22 cellular contexts compared by ENCODE assay signal in the genomic region with DNA sequence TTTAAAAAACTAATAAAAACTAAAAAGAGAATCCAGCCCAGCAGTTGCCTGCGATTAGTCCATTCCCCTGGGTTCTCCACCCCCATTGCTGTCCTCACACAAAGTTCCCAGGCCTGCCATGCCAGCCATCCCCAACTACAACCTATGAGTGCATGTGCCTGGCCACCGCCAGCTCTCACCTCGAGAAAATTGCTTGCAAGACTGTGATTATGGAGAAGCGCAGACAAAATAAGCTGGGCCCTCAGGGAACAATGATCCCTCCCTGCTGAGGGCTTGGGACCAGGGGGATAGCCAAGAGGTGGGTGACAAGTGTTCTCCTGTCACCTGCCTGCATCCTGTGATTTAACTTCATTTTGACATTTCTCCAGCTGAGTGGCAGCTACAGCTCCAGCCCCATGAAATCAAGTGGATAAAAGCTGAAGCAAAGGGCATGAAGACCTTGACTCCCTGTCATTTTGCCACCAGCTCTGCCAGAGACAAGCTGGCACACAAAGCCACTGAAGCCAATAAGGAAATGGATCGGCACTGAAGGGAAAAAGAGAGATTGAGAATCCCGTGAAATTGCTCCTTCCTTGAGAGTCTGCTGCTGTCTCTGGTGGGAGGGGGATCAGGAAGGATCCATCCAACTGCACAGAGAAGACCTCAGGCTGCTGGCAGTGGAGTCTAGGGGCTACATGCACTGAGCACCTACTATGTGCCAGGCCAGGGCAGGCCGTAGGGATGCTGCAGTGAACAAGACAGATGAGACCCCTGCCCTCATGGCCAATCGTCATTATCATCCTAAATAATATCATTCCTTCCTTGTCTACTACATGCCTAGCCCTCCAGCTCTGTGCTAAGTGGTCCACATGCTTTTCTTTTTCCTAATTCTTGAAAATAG. TPM values are rescaled to one million over a fixed set of nuclear protein-coding genes. Genes with fewer than 3 reads are reported as not detected.
DNase-seq lines count a peak whose midpoint lies in the region; ATAC-seq, FAIRE-seq and TF ChIP-seq lines count a peak whose summit lies in the region.
"Had no signal": no experiment of that assay in that cellular context is flagged by ENCODE, and none has a peak within 500 bp of the region (broad histone marks: within the 10 kb centered on the region; RNA-seq: fewer than 3 reads in every experiment).

No MANE protein-coding gene starts in this region.

- H3K27me3 ChIP-seq in right atrium auricular region (no peaks in the 10 kb centered on the region), right cardiac atrium (ENCODE audit: control insufficient read depth, insufficient read depth) (no peaks in the 10 kb centered on the region), small intestine (ENCODE audit: control insufficient read depth in 2 of 2, insufficient read depth in 2 of 2, low read length in 2 of 2) (peaks cover 0 to 9% of the 10 kb centered on the region in 2 donors)

- H3K4me1 ChIP-seq in right atrium auricular region (peaks cover 0 to 26% of the 10 kb centered on the region in 2 donors), right cardiac atrium (ENCODE audit: control insufficient read depth, insufficient read depth, low read length) (no peaks in the 10 kb centered on the region), small intestine (ENCODE audit: control insufficient read depth in 2 of 2, insufficient read depth in 1 of 2, low read depth in 1 of 2, low read length in 1 of 2) (peaks cover 0 to 3% of the 10 kb centered on the region in 2 donors)

- no peaks in the 10 kb centered on the region for H3K36me3 Mint-ChIP-seq in type B pancreatic cell

- no peak for DNase-seq in Right ventricle myocardium superior
- DNase-seq in right atrium auricular region (ENCODE audit: low spot score): no peak
- DNase-seq in right cardiac atrium: no peak
- DNase-seq in small intestine: peak; percentile 39
- no peak for DNase-seq in SIG-M5 (lab: John Stamatoyannopoulos, UW)
- DNase-seq in type B pancreatic cell (ENCODE audit: extremely low spot score, unreplicated experiment): no peak
- no peak for DNase-seq in GM20000 (ENCODE audit: low spot score)
- DNase-seq: GOT3, HCEC 1CT, KG1, NCI-H1092, NCI-H1694, NCI-H2081, NCI-H2171, NCI-H446, NCI-H526 had no signal

- H3K4me1 Mint-ChIP-seq in type B pancreatic cell (ENCODE audit: unreplicated experiment): peaks cover 10% of the 10 kb centered on the region
- H3K4me1 Mint-ChIP-seq: B cell had no signal

- peaks cover under 1% of the 10 kb centered on the region for H3K9me3 Mint-ChIP-seq in type B pancreatic cell

- H3K27me3 Mint-ChIP-seq in type B pancreatic cell: peaks cover 58% of the 10 kb centered on the region

- H3K36me3 ChIP-seq in right atrium auricular region (no peaks in the 10 kb centered on the region), small intestine (ENCODE audit: control insufficient read depth in 2 of 2, insufficient read depth in 2 of 2, low read length in 2 of 2) (no peaks in the 10 kb centered on the region)

- ATAC-seq in Right ventricle myocardium superior (ENCODE audit: poor library complexity) (peak; percentile 43), right cardiac atrium (no peak)

- no peak overlapping the region for H3K27ac ChIP-seq in right atrium auricular region
- H3K27ac ChIP-seq in VCaP: peak overlapping the region; percentile 18; the same call in 1 of the 2 replicates
- H3K27ac ChIP-seq in right cardiac atrium (ENCODE audit: low read length): peak overlapping the region; percentile 29
- no peak overlapping the region for H3K27ac ChIP-seq in small intestine (ENCODE audit: low read depth in 1 of 2, low read length in 1 of 2)

- H3K4me3 Mint-ChIP-seq in type B pancreatic cell: no peak overlapping the region
- H3K4me3 Mint-ChIP-seq: B cell had no signal

- 54% methylated on average over 8 of the region's 8 CpGs for WGBS in right cardiac atrium
- WGBS in small intestine, 3 donors: 55 to 65% (median 65%) methylated on average over 8 of the region's 8 CpGs

- no peak overlapping the region for H3K27ac Mint-ChIP-seq in type B pancreatic cell
- H3K27ac Mint-ChIP-seq: B cell, CD14-positive monocyte had no signal

- no peak overlapping the region for H3K4me3 ChIP-seq in right atrium auricular region
- H3K4me3 ChIP-seq in right cardiac atrium (ENCODE audit: low read length): no peak overlapping the region
- no peak overlapping the region for H3K4me3 ChIP-seq in small intestine (ENCODE audit: low read depth in 1 of 2, low read length in 2 of 2)

- intact Hi-C loops in Right ventricle myocardium superior (cut with DNase I) (loop anchor here (10.0 kb wide), 1 partner anchor 158 kb away; no protein-coding TSS in a partner anchor), right cardiac atrium (cut with DNase I) (no loop called here)

- no peak for FAIRE-seq in small intestine (lab: Jason Lieb, UNC)
- FAIRE-seq: A204.1, G401.6 had no signal

- no peak for TF ChIP-seq CTCF in right atrium auricular region (IDR thresholded peaks at IDR 0.05)
- no peak for TF ChIP-seq CTCF in VCaP (conservative IDR thresholded peaks at IDR 0.05)
- no peak for TF ChIP-seq CTCF in type B pancreatic cell (conservative IDR thresholded peaks at IDR 0.05)
- TF ChIP-seq CTCF in GM20000 (IDR thresholded peaks at IDR 0.05; ENCODE audit: extremely low read depth, missing control alignments): no peak

- no peaks in the 10 kb centered on the region for H3K9me3 ChIP-seq in right atrium auricular region
- H3K9me3 ChIP-seq in right cardiac atrium (ENCODE audit: control insufficient read depth, low read length): no peaks in the 10 kb centered on the region
- no peaks in the 10 kb centered on the region for H3K9me3 ChIP-seq in small intestine (ENCODE audit: control insufficient read depth, low read depth)

RNA-seq across cellular contexts. Expression of a gene that starts 40.7 kb away (rescaled TPM):
- total RNA-seq in Right ventricle myocardium superior: not detected
- total RNA-seq in right atrium auricular region: not detected
- not detected for total RNA-seq in right cardiac atrium
- polyA plus RNA-seq in right cardiac atrium: 0.07 TPM
- polyA plus RNA-seq in small intestine: under 1 TPM in 1 of 3 donors, not detected in 2; 0.03 TPM
- 0.24 and 0.40 TPM in 2 replicates for total RNA-seq in type B pancreatic cell (ENCODE audit: low replicate concordance)
- total RNA-seq: HT1080 had no signal
- polyA plus RNA-seq: CD14-positive monocyte had no signal

Comparison
In these comparisons a context has a peak if more than half of its experiments do, and no peak if none do; other contexts are left out.
1. H3K27ac ChIP-seq: peak in VCaP (single experiment) and right cardiac atrium (single experiment); none in right atrium auricular region (0 of 2) and small intestine (0 of 2).